ENCODE assay signal across 8 cellular contexts in the genomic region with DNA sequence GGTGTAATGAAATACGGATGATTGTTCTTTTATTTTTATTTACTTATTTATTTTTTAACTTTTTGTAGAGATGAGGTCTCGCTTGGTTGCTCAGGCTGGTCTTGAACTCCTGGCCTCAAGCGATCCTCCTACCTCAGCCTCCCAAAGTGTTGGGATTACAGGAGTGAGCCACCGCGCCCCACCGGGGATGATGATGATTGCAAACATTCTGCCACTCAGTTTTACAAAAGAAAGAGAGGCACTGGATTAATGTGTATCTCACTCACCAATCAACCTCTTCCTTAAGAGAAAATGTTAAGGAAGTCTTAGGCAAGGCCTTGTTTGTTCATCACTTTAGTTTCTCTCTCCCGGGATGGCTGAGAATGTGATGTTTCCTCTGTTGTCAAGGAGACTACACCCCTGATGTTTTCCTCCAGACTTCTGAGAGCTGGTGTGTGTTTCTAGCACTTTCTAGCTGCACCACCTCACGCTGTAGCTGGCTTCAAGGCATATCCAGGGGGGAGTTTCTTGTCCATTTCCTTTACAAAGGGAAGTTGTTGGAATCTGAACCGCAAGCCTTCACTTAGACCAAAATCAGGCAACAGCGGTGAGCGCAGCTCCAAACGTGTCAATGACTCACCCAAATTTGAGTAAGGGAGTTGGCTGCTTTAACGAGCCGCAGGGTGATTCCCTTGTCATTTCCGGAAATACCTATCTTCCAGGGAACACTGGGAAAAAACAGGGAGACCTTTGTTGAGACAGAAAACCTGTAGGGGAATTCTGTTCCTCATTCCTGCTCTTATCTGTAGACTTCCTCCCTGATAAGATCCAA. TPM values are rescaled to one million over a fixed set of nuclear protein-coding genes. Genes with fewer than 3 reads are reported as not detected.
DNase-seq lines count a peak whose midpoint lies in the region; ATAC-seq and TF ChIP-seq lines count a peak whose summit lies in the region.

No MANE protein-coding gene starts in this region.

- peak overlapping the region in 6 of 8 donors; percentile 68 to 83 (median 76) for H3K4me3 Mint-ChIP-seq in naive B cell

- peaks cover 19 to 55% (median 42%) of the 10 kb centered on the region in 3 donors for H3K4me1 Mint-ChIP-seq in naive B cell

- ATAC-seq in naive B cell (ENCODE audit: low read depth in 2 of 2) (no peak), HG03565 (IDR thresholded peaks at IDR 0.05; ENCODE audit: unreplicated experiment) (no peak)

- H3K27me3 ChIP-seq in DOHH2 (ENCODE audit: control insufficient read depth, low read length) (peaks cover 38% of the 10 kb centered on the region), esophagus (ENCODE audit: control insufficient read depth in 1 of 2, insufficient read depth in 2 of 2, low read length in 2 of 2) (no peaks in the 10 kb centered on the region), transverse colon (no peaks in the 10 kb centered on the region)

- no peaks in the 10 kb centered on the region for H3K9me2 ChIP-seq in DOHH2 (replicated peaks; ENCODE audit: control insufficient read depth, low read length)

- peaks cover 0 to 24% (median 13%) of the 10 kb centered on the region in 7 donors for H3K9me3 Mint-ChIP-seq in naive B cell

- peaks cover 75% of the 10 kb centered on the region for H3K79me2 ChIP-seq in DOHH2 (ENCODE audit: control insufficient read depth, low read length)

- peak overlapping the region; percentile 96 for H3K4me2 ChIP-seq in DOHH2 (ENCODE audit: low read length)

- H3K4me3 ChIP-seq in DOHH2 (ENCODE audit: low read length) (peak overlapping the region; percentile 96), esophagus (ENCODE audit: low read depth in 1 of 2, low read length in 2 of 2) (peak overlapping the region; percentile 70 to 85), transverse colon (peak overlapping the region in 3 of 4 donors; percentile 61 to 81 (median 69))

- H3K9me3 ChIP-seq in DOHH2 (ENCODE audit: control insufficient read depth, insufficient read depth, low read length) (no peaks in the 10 kb centered on the region), esophagus (ENCODE audit: control insufficient read depth in 2 of 2, insufficient read depth in 1 of 2, low read depth in 1 of 2, low read length in 1 of 2) (no peaks in the 10 kb centered on the region), transverse colon (no peaks in the 10 kb centered on the region)

- H4K20me1 ChIP-seq in DOHH2 (ENCODE audit: control insufficient read depth, insufficient read depth, low read depth, low read length), result peaks cover 42% of the 10 kb centered on the region

- peaks cover 63% of the 10 kb centered on the region for H3K4me1 ChIP-seq in DOHH2 (ENCODE audit: control insufficient read depth, low read length)
- H3K4me1 ChIP-seq in esophagus (ENCODE audit: control insufficient read depth in 2 of 2, insufficient read depth in 2 of 2, low read length in 1 of 2), result peaks cover 0 to 4% of the 10 kb centered on the region in 2 donors
- peaks cover 14 to 68% (median 55%) of the 10 kb centered on the region in 4 donors for H3K4me1 ChIP-seq in transverse colon

- TF ChIP-seq POLR2A in transverse colon (IDR thresholded peaks at IDR 0.05), result peak; percentile 68

- H3K36me3 Mint-ChIP-seq in naive B cell, result peaks cover 0 to 6% of the 10 kb centered on the region in 2 donors

- peak overlapping the region in 2 of 6 donors; percentile 57 to 81 for H3K27ac Mint-ChIP-seq in naive B cell

- H3K27me3 Mint-ChIP-seq in naive B cell, result peaks cover 0 to 40% (median 29%) of the 10 kb centered on the region in 3 donors

- in situ Hi-C loops in transverse colon (cut with MboI; ENCODE audit: low pct_ligation_motif_present in 1 of 4, low pct_unique_long_range_greater_than_20kb in 1 of 4, low sequenced_read_pairs in 3 of 4), result no loop called here

- TF ChIP-seq CTCF in DOHH2 (IDR thresholded peaks at IDR 0.05; ENCODE audit: low read depth, low read length, poor library complexity, severe bottlenecking), result no peak
- TF ChIP-seq CTCF in transverse colon (IDR thresholded peaks at IDR 0.05), result no peak

- peaks cover 12% of the 10 kb centered on the region; the same call in 1 of the 2 replicates for H3F3A ChIP-seq in DOHH2 (ENCODE audit: control insufficient read depth, insufficient read depth)

- peak; percentile 15 for TF ChIP-seq EP300 in transverse colon (IDR thresholded peaks at IDR 0.05; ENCODE audit: low read depth)

- 12 to 23% methylated on average over 15 of the region's 15 CpGs for WGBS in esophagus, 2 donors
- 0 to 31% methylated on average over 4 to 15 of the region's 15 CpGs for WGBS in transverse colon (ENCODE audit: low coverage in 1 of 2), 2 donors

- DNase-seq in NCI-H526 treated with DMSO at 0.1 percent for 48 hours (lab: John Stamatoyannopoulos, UW) (peak; percentile 7), activated T-cell treated with anti-CD3 and anti-CD28 coated beads for 4 hours (peak; percentile 32), naive B cell (no peak), transverse colon (peak; percentile 79), iPS-NIHi11 (ENCODE audit: low spot score) (no peak)

- intact Hi-C loops in transverse colon (cut with DNase I; ENCODE audit: low total_unique reads), result loop anchor here (2.0 kb wide), 1 partner anchor 61 kb away; no protein-coding TSS in a partner anchor

- H3K27ac ChIP-seq in DOHH2 (ENCODE audit: low read depth, low read length), result no peak overlapping the region
- peak overlapping the region; percentile 96 to 100 for H3K27ac ChIP-seq in esophagus (ENCODE audit: low read depth in 2 of 2, low read length in 1 of 2)
- H3K27ac ChIP-seq in transverse colon, result peak overlapping the region; percentile 90 to 98 (median 97)

- H3K36me3 ChIP-seq in DOHH2 (ENCODE audit: control insufficient read depth, low read length) (peaks cover 66% of the 10 kb centered on the region), esophagus (ENCODE audit: control insufficient read depth in 2 of 2, insufficient read depth in 2 of 2, low read length in 1 of 2) (peaks cover 0 to 7% of the 10 kb centered on the region in 2 donors), transverse colon (no peaks in the 10 kb centered on the region)

RNA-seq across cellular contexts. Expression of gene LDLR, which starts 2.3 kb away (rescaled TPM):
- polyA plus RNA-seq in esophagus (10 to 100 TPM; 51.9 to 66.7 TPM), naive B cell (ENCODE audit: low read depth in 6 of 6) (1 to 10 TPM in 3 of 6 donors, under 1 TPM in 3; 0.35 to 2.6 (median 1.0) TPM)
- 100 to 1,000 TPM in 2 of 4 donors, 10 to 100 TPM in 2; 26.4 to 275 (median 109) TPM for total RNA-seq in transverse colon

Comparison
In these comparisons a context has a peak if more than half of its experiments do, and no peak if none do; other contexts are left out.
1. DNase-seq: peak in NCI-H526 treated with DMSO at 0.1 percent for 48 hours (single experiment), activated T-cell treated with anti-CD3 and anti-CD28 coated beads for 4 hours (single experiment) and transverse colon (single experiment); none in naive B cell (single experiment) and iPS-NIHi11 (single experiment).
2. RNA of gene LDLR, which starts 2.3 kb away (polyA plus RNA-seq): 51.9 to 66.7 TPM in esophagus; 0.35 to 2.6 TPM in naive B cell; every median in the first group is over 10 times any median in the second.
3. Peak in every context shown above with its lines, with median percentiles within 50 percentile points of each other: H3K4me3 ChIP-seq.